8 cellular contexts compared by ENCODE assay signal in the genomic region with DNA sequence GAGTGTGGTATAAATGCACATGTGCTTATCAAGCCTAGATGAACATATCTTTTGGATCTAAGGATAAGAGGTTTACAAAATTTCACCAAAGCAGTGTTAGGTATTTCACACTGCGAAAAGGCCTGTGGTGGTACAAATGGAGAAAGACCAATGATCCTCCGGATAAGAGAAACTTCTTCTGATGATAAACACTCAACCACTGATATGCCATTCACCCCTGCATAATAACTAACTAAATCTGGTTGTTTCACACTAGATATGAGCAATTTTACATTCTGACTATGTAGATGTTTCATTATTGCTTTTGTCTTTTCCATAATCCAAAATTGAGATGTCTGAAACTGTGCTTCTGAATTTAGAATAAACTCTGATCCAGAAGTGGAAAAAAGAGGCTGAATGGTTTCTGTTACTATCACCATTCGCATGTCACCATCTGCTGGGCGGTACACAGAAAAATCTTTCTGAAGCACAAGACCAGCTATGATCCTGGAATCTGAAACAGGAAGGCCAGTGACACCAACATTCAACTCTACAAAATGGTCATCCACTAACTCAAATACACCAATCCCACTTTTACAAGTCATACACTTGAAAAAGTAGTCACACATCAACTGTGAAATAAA. TPM values are rescaled to one million over a fixed set of nuclear protein-coding genes. Genes with fewer than 3 reads are reported as not detected.
DNase-seq lines count a peak whose midpoint lies in the region; ATAC-seq and TF ChIP-seq lines count a peak whose summit lies in the region.

No MANE protein-coding gene starts in this region.

- intact Hi-C loops in psoas muscle (cut with DNase I): loop anchor here (2.0 to 5.0 kb wide), 4 partner anchors 80 to 265 kb away; partner anchors contain the start of gene NAP1L1 (in 2 of the 2)

- no peaks in the 10 kb centered on the region for H3K27me3 ChIP-seq in psoas muscle (ENCODE audit: insufficient read depth in 3 of 3, low read length in 2 of 3)

- peak; percentile 34 for ATAC-seq in GM21526 (IDR thresholded peaks at IDR 0.05; ENCODE audit: low FRiP score, unreplicated experiment)
- peak; percentile 53 to 72 (median 58) for ATAC-seq in psoas muscle
- ATAC-seq in HG02759 (IDR thresholded peaks at IDR 0.05; ENCODE audit: unreplicated experiment): no peak

- H3K9me3 ChIP-seq in psoas muscle: no peaks in the 10 kb centered on the region

- CTCF ChIA-PET in activated CD4-positive, alpha-beta memory T cell treated with anti-CD3 and anti-CD28 coated beads, Interleukin-2, amount 10 ng/mL, durations not matched to agents 7 days and 5 days (lab: Charles Lee): interaction anchor here (0.8 to 3.1 kb wide), 10 partner anchors 9 to 820 kb away, joined by 3 to 15 read pairs (median 5); no protein-coding TSS in a partner anchor

- H3K4me3 Mint-ChIP-seq in activated CD4-positive, alpha-beta memory T cell treated with anti-CD3 and anti-CD28 coated beads, Interleukin-2, amount 10 ng/mL, durations not matched to agents 7 days and 5 days: peak overlapping the region; percentile 96

- TF ChIP-seq CTCF in psoas muscle (IDR thresholded peaks at IDR 0.05): no peak

- H3K36me3 ChIP-seq in psoas muscle (ENCODE audit: insufficient read depth in 1 of 2, low read depth in 1 of 2): peaks cover 0 to 6% of the 10 kb centered on the region in 2 donors

- 58 to 61% (median 58%) methylated on average over 4 of the region's 4 CpGs for WGBS in psoas muscle, 3 donors

- POLR2A ChIA-PET in activated CD4-positive, alpha-beta memory T cell treated with anti-CD3 and anti-CD28 coated beads, Interleukin-2, amount 10 ng/mL, durations not matched to agents 7 days and 5 days (lab: Charles Lee): no interaction called here

- H3K27ac ChIP-seq in psoas muscle: peak overlapping the region; percentile 86

- H3K4me1 Mint-ChIP-seq in activated CD4-positive, alpha-beta memory T cell treated with anti-CD3 and anti-CD28 coated beads, Interleukin-2, amount 10 ng/mL, durations not matched to agents 7 days and 5 days: peaks cover 25% of the 10 kb centered on the region

- H3K27ac Mint-ChIP-seq in activated CD4-positive, alpha-beta memory T cell treated with anti-CD3 and anti-CD28 coated beads, Interleukin-2, amount 10 ng/mL, durations not matched to agents 7 days and 5 days: no peak overlapping the region

- H3K4me3 ChIP-seq in psoas muscle: peak overlapping the region; percentile 90

- no peaks in the 10 kb centered on the region for H3K27me3 Mint-ChIP-seq in activated CD4-positive, alpha-beta memory T cell treated with anti-CD3 and anti-CD28 coated beads, Interleukin-2, amount 10 ng/mL, durations not matched to agents 7 days and 5 days

- no peaks in the 10 kb centered on the region for H3K9me3 Mint-ChIP-seq in activated CD4-positive, alpha-beta memory T cell treated with anti-CD3 and anti-CD28 coated beads, Interleukin-2, amount 10 ng/mL, durations not matched to agents 7 days and 5 days

- peak; percentile 80 for DNase-seq in EH (ENCODE audit: low read depth)
- DNase-seq in NCI-H146 (lab: John Stamatoyannopoulos, UW): peak; percentile 8
- DNase-seq in activated CD4-positive, alpha-beta memory T cell treated with anti-CD3 and anti-CD28 coated beads, Interleukin-2, amount 10 ng/mL, durations not matched to agents 7 days and 5 days: no peak
- peak; percentile 64 for DNase-seq in foreskin melanocyte
- no peak for DNase-seq in psoas muscle
- no peak for DNase-seq in NCI-H1436 treated with DMSO at 0.1 percent for 48 hours (lab: John Stamatoyannopoulos, UW)

- peaks cover 21% of the 10 kb centered on the region for H3K4me1 ChIP-seq in psoas muscle

- H3K36me3 Mint-ChIP-seq in activated CD4-positive, alpha-beta memory T cell treated with anti-CD3 and anti-CD28 coated beads, Interleukin-2, amount 10 ng/mL, durations not matched to agents 7 days and 5 days (ENCODE audit: low read depth): peaks cover 9% of the 10 kb centered on the region

RNA-seq across cellular contexts. Expression of gene BBS10, which starts 1.3 kb away (rescaled TPM):
- 1 to 10 TPM; 4.4 to 5.0 TPM for total RNA-seq in activated CD4-positive, alpha-beta memory T cell treated with anti-CD3 and anti-CD28 coated beads, Interleukin-2, amount 10 ng/mL, durations not matched to agents 7 days and 5 days
- 1 to 10 TPM; 3.9 to 8.2 (median 6.7) TPM for total RNA-seq in psoas muscle
- 1 to 10 TPM; 3.6 to 9.1 (median 4.9) TPM for polyA plus RNA-seq in psoas muscle

Comparison
In these comparisons a context has a peak if more than half of its experiments do, and no peak if none do; other contexts are left out.
1. DNase-seq: peak in EH (single experiment), NCI-H146 (single experiment) and foreskin melanocyte (single experiment); none in activated CD4-positive, alpha-beta memory T cell treated with anti-CD3 and anti-CD28 coated beads, Interleukin-2, amount 10 ng/mL, durations not matched to agents 7 days and 5 days (single experiment), psoas muscle (0 of 2) and NCI-H1436 treated with DMSO at 0.1 percent for 48 hours (single experiment).